In the genomic region with DNA sequence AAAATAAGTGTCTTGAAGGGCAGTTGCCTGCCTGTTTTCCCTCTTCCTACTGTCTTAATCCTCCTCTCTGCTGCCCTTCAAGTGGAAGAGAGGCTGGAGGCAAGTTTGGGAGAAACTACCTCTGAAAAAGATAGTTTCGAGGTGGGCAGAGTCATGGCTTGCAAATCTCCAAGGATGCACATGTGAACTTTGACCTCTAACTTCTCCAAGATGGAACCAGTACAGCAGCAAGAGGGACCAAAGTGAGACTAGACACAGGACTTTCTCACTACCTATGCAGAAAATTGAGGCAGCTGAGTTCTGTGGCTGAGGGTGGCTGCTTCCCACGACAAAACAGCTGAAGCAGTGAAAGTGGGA, we compare ENCODE assay signal across 10 cellular contexts. TPM values are rescaled to one million over a fixed set of nuclear protein-coding genes. Genes with fewer than 3 reads are reported as not detected.
DNase-seq lines count a peak whose midpoint lies in the region; ATAC-seq and TF ChIP-seq lines count a peak whose summit lies in the region.
"Had no signal": no experiment of that assay in that cellular context is flagged by ENCODE, and none has a peak within 500 bp of the region (broad histone marks: within the 10 kb centered on the region; RNA-seq: fewer than 3 reads in every experiment).

No MANE protein-coding gene starts in this region.

- H3K36me3 Mint-ChIP-seq in activated CD4-positive, alpha-beta T cell treated with anti-CD3 and anti-CD28 coated beads for 36 hours (ENCODE audit: low read depth) = peaks cover 3% of the 10 kb centered on the region
- H3K36me3 Mint-ChIP-seq in WTC11 = no peaks in the 10 kb centered on the region
- no peaks in the 10 kb centered on the region for H3K36me3 Mint-ChIP-seq in naive B cell

- TF ChIP-seq CTCF in WTC11 (IDR thresholded peaks at IDR 0.05) = no peak

- no peak for DNase-seq in activated CD4-positive, alpha-beta T cell treated with anti-CD3 and anti-CD28 coated beads for 36 hours
- no peak for DNase-seq in activated CD4-positive, alpha-beta T cell treated with anti-CD3 and anti-CD28 coated beads for 48 hours
- DNase-seq in WTC11 (ENCODE audit: low spot score) (no peak), naive B cell (no peak), head of caudate nucleus (no peak)
- no peak for DNase-seq in activated CD4-positive, CD25-positive, alpha-beta regulatory T cell (lab: John Stamatoyannopoulos, UW)

- POLR2A ChIA-PET in activated CD4-positive, alpha-beta T cell treated with anti-CD3 and anti-CD28 coated beads for 36 hours (lab: Charles Lee) = interaction anchor here (0.7 kb wide), 2 partner anchors 171 to 471 kb away, joined by 3 to 8 read pairs; no protein-coding TSS in a partner anchor
- POLR2A ChIA-PET in WTC11 (lab: Charles Lee) = interaction anchor here (1.1 kb wide), 2 partner anchors 9 to 74 kb away, joined by 3 to 4 read pairs; no protein-coding TSS in a partner anchor

- peak overlapping the region; percentile 55 for H3K4me3 Mint-ChIP-seq in activated CD4-positive, alpha-beta T cell treated with anti-CD3 and anti-CD28 coated beads for 36 hours
- H3K4me3 Mint-ChIP-seq in WTC11 (peak overlapping the region; percentile 76), naive B cell (peak overlapping the region; percentile 69 to 87 (median 78))

- ATAC-seq in activated CD4-positive, alpha-beta T cell treated with anti-CD3 and anti-CD28 coated beads for 36 hours = no peak
- ATAC-seq in WTC11 (no peak), naive B cell (ENCODE audit: low read depth in 2 of 2) (no peak)

- H3K9me3 Mint-ChIP-seq in activated CD4-positive, alpha-beta T cell treated with anti-CD3 and anti-CD28 coated beads for 36 hours (ENCODE audit: low read depth) = no peaks in the 10 kb centered on the region
- H3K9me3 Mint-ChIP-seq in WTC11 (no peaks in the 10 kb centered on the region), naive B cell (no peaks in the 10 kb centered on the region)

- CTCF ChIA-PET in activated CD4-positive, alpha-beta T cell treated with anti-CD3 and anti-CD28 coated beads for 36 hours (lab: Charles Lee) = interaction anchor here (0.6 to 2.5 kb wide), 26 partner anchors 13 to 486 kb away, joined by 3 to 12 read pairs (median 4); partner anchors contain the start of genes CNP, DHX58, DNAJC7 and GHDC
- CTCF ChIA-PET in WTC11 (lab: Charles Lee) = interaction anchor here (0.6 to 3.7 kb wide), 18 partner anchors 10 to 367 kb away, joined by 3 to 33 read pairs (median 5); partner anchors contain the start of genes ACLY, DHX58, GHDC and HSPB9

- no peak overlapping the region for H3K27ac Mint-ChIP-seq in activated CD4-positive, alpha-beta T cell treated with anti-CD3 and anti-CD28 coated beads for 36 hours
- H3K27ac Mint-ChIP-seq in WTC11 (no peak overlapping the region), naive B cell (peak overlapping the region in 4 of 6 donors; percentile 32 to 58 (median 42))

- intact Hi-C loops in activated CD4-positive, alpha-beta T cell treated with anti-CD3 and anti-CD28 coated beads for 36 hours (cut with DNase I, micrococcal nuclease) = loop anchor here (1.0 to 5.0 kb wide), 14 partner anchors 27 to 495 kb away; partner anchors contain the start of genes CAVIN1 (in 1 of the 2), CNP (in 1 of the 2), DNAJC7 (in 1 of the 2) and KAT2A (in 1 of the 2)
- intact Hi-C loops in head of caudate nucleus (cut with DNase I) = loop anchor here (10.0 kb wide), 1 partner anchor 223 kb away; no protein-coding TSS in a partner anchor

- peaks cover 52% of the 10 kb centered on the region for H3K4me1 Mint-ChIP-seq in activated CD4-positive, alpha-beta T cell treated with anti-CD3 and anti-CD28 coated beads for 36 hours
- H3K4me1 Mint-ChIP-seq in WTC11 (peaks cover 28% of the 10 kb centered on the region), naive B cell (peaks cover 50 to 64% (median 55%) of the 10 kb centered on the region in 3 donors)

- H3K27me3 Mint-ChIP-seq in activated CD4-positive, alpha-beta T cell treated with anti-CD3 and anti-CD28 coated beads for 36 hours = peaks cover 10% of the 10 kb centered on the region
- peaks cover 72% of the 10 kb centered on the region for H3K27me3 Mint-ChIP-seq in WTC11 (ENCODE audit: low read depth)
- H3K27me3 Mint-ChIP-seq in naive B cell = peaks cover 0 to 7% (median 0%) of the 10 kb centered on the region in 3 donors

TF ChIP-seq in WTC11, 78 proteins besides CTCF, POLR2A, EP300 and RAD21:
- TF ChIP-seq JAZF1 (CRISPR knock-in tag; IDR thresholded peaks at IDR 0.05) (no peak), EMX1 (CRISPR knock-in tag; IDR thresholded peaks at IDR 0.05) (no peak), RORB (CRISPR knock-in tag; IDR thresholded peaks at IDR 0.05) (no peak), ZNF416 (CRISPR knock-in tag; IDR thresholded peaks at IDR 0.05) (no peak)
- TF ChIP-seq, protein P1, sequence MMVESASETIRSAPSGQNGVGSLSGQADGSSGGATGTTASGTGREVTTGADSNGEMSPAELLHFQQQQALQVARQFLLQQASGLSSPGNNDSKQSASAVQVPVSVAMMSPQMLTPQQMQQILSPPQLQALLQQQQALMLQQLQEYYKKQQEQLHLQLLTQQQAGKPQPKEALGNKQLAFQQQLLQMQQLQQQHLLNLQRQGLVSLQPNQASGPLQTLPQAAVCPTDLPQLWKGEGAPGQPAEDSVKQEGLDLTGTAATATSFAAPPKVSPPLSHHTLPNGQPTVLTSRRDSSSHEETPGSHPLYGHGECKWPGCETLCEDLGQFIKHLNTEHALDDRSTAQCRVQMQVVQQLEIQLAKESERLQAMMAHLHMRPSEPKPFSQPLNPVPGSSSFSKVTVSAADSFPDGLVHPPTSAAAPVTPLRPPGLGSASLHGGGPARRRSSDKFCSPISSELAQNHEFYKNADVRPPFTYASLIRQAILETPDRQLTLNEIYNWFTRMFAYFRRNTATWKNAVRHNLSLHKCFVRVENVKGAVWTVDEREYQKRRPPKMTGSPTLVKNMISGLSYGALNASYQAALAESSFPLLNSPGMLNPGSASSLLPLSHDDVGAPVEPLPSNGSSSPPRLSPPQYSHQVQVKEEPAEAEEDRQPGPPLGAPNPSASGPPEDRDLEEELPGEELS (CRISPR knock-in tag; IDR thresholded peaks at IDR 0.05) = no peak

RNA-seq across cellular contexts. Expression of gene KCNH4, which starts 0.9 kb away (rescaled TPM):
- total RNA-seq in activated CD4-positive, alpha-beta T cell treated with anti-CD3 and anti-CD28 coated beads for 36 hours = under 1 TPM; 0.43 to 0.53 TPM
- total RNA-seq in WTC11 (2021) = 0.24 to 0.46 TPM (median 0.34 TPM) in 3 replicates
- polyA plus RNA-seq in naive B cell (ENCODE audit: low read depth in 6 of 6) = under 1 TPM in 4 of 6 donors, not detected in 2; 0.09 to 0.17 (median 0.12) TPM
- total RNA-seq: pulmonary artery endothelial cell, transverse colon had no signal

RNA-seq across cellular contexts. Expression of gene HCRT, which starts 3.4 kb away (rescaled TPM):
- not detected for total RNA-seq in activated CD4-positive, alpha-beta T cell treated with anti-CD3 and anti-CD28 coated beads for 36 hours
- total RNA-seq in WTC11 (2021) = not detected in 3 replicates
- polyA plus RNA-seq in naive B cell (ENCODE audit: low read depth in 6 of 6) = not detected
- total RNA-seq: heart right ventricle, LHCN-M2, pulmonary artery endothelial cell, transverse colon had no signal
- polyA plus RNA-seq: heart right ventricle had no signal

RNA-seq across cellular contexts. Expression of gene GHDC, which starts 12.5 kb away (rescaled TPM):
- 10 to 100 TPM; 11.3 to 15.5 TPM for total RNA-seq in activated CD4-positive, alpha-beta T cell treated with anti-CD3 and anti-CD28 coated beads for 36 hours
- total RNA-seq in WTC11 (2021) = 7.5 to 11.1 TPM (median 11.1 TPM) in 3 replicates
- polyA plus RNA-seq in naive B cell (ENCODE audit: low read depth in 6 of 6) = 10 to 100 TPM; 21.9 to 32.7 (median 26.2) TPM

RNA-seq across cellular contexts. Expression of gene RAB5C, which starts 27.0 kb away (rescaled TPM):
- total RNA-seq in activated CD4-positive, alpha-beta T cell treated with anti-CD3 and anti-CD28 coated beads for 36 hours = 10 to 100 TPM; 32.0 to 47.3 TPM
- total RNA-seq in WTC11 (2021) = 74.3 to 84.8 TPM (median 84.1 TPM) in 3 replicates
- 100 to 1,000 TPM in 3 of 6 donors, 10 to 100 TPM in 3; 72.4 to 137 (median 94.4) TPM for polyA plus RNA-seq in naive B cell (ENCODE audit: low read depth in 6 of 6)

RNA-seq across cellular contexts. Expression of gene HSPB9, which starts 59.2 kb away (rescaled TPM):
- total RNA-seq in activated CD4-positive, alpha-beta T cell treated with anti-CD3 and anti-CD28 coated beads for 36 hours = under 1 TPM; 0.09 to 0.11 TPM
- 0.30 to 0.57 TPM (median 0.46 TPM) in 3 replicates for total RNA-seq in WTC11 (2021)
- under 1 TPM in 4 of 6 donors, not detected in 2; 0.17 to 0.37 (median 0.25) TPM for polyA plus RNA-seq in naive B cell (ENCODE audit: low read depth in 6 of 6)
- total RNA-seq: LHCN-M2, pulmonary artery endothelial cell had no signal

Comparison
In these comparisons a context has a peak if more than half of its experiments do, and no peak if none do; other contexts are left out.
1. H3K27ac Mint-ChIP-seq: peak in naive B cell (4 of 6); none in activated CD4-positive, alpha-beta T cell treated with anti-CD3 and anti-CD28 coated beads for 36 hours (single experiment) and WTC11 (single experiment).
2. Peak in every context shown above with its lines, with median percentiles within 50 percentile points of each other: H3K4me3 Mint-ChIP-seq.